Comparison of ENCODE assay signal across 6 cellular contexts in the genomic region with DNA sequence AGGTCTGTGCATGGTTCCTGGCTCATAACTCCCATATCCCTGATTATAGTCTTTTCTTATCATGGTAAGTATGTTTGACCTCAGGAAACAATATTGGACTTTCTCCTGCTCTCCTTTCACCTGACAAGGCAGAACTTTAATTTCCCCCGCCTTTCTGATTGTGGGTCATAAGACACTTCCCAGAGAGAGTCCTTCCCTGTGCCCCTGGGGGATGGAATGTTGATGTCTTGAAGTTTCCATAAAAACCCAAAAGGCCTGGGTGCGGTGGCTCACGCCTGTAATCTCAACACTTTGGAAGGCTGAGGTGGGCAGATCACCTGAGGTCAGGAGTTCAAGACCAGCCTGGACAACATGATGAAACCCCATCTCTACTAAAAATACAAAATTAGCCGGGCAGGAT. TPM values are rescaled to one million over a fixed set of nuclear protein-coding genes. Genes with fewer than 3 reads are reported as not detected.
"Had no signal": no experiment of that assay in that cellular context is flagged by ENCODE, and none has a peak within 500 bp of the region (broad histone marks: within the 10 kb centered on the region; RNA-seq: fewer than 3 reads in every experiment).

No MANE protein-coding gene starts in this region.

RNA-seq across cellular contexts. Expression of gene HAVCR1, which starts 11.9 kb away (rescaled TPM):
- total RNA-seq: lung microvascular endothelial cell, osteocyte, sigmoid colon, suprapubic skin had no signal
- polyA plus RNA-seq: heart left ventricle, spleen had no signal
